14 cellular contexts compared by ENCODE assay signal in the genomic region with DNA sequence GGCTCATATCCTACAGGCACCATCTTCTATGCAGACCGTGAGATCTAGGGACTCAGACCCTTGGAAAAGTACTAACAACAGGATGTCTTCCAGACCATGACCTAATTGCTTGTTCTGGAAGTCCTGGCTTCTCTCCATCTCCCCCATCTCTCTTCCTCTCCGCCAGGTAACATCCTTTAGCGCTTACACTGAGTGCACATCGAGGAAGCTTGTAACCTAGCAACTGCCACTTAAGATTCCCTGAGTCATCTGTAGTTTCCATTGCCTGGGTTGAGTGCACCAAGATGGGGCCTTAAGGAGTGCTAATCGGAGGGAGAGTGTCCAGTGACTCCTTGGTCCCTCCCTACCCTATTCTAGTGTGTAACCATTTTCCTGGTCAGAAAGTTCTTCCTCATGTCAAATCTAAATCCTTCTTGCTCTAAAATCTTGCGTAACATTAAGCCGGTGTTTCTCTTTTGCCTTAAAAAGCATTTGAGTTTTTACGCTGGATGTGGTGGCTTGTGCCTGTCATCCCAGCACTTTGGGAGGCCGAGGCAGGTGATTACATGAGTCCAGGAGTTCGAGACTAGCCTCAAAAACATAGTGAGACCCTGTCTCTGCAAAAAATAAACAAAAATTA. TPM values are rescaled to one million over a fixed set of nuclear protein-coding genes. Genes with fewer than 3 reads are reported as not detected.
DNase-seq lines count a peak whose midpoint lies in the region; ATAC-seq and TF ChIP-seq lines count a peak whose summit lies in the region.
"Had no signal": no experiment of that assay in that cellular context is flagged by ENCODE, and none has a peak within 500 bp of the region (broad histone marks: within the 10 kb centered on the region; RNA-seq: fewer than 3 reads in every experiment).

No MANE protein-coding gene starts in this region.

- H4K20me1 ChIP-seq in PC-3 (ENCODE audit: low read length): no peaks in the 10 kb centered on the region

- no peaks in the 10 kb centered on the region for H3K9me3 Mint-ChIP-seq in natural killer cell treated with Interleukin-12 subunit alpha and Interleukin-12 subunit beta and Interleukin-15 and Interleukin-18, amount 100 ng/mL, for 72 hours
- no peaks in the 10 kb centered on the region for H3K9me3 Mint-ChIP-seq in natural killer cell

- no peaks in the 10 kb centered on the region for H3K36me3 Mint-ChIP-seq in natural killer cell treated with Interleukin-12 subunit alpha and Interleukin-12 subunit beta and Interleukin-15 and Interleukin-18, amount 100 ng/mL, for 72 hours
- H3K36me3 Mint-ChIP-seq in natural killer cell: no peaks in the 10 kb centered on the region

- H3K36me3 ChIP-seq in PC-3 (ENCODE audit: low read depth, low read length) (no peaks in the 10 kb centered on the region), uterus (no peaks in the 10 kb centered on the region), psoas muscle (ENCODE audit: insufficient read depth in 1 of 2, low read depth in 1 of 2) (no peaks in the 10 kb centered on the region)

- no TSS peak for BruUV-seq in PC-3 (replicated peaks; lab: Mats Ljungman, UMichigan)

- H3K9me2 ChIP-seq in PC-3 (replicated peaks; ENCODE audit: low read length): no peaks in the 10 kb centered on the region

- TF ChIP-seq POLR2A in uterus (IDR thresholded peaks at IDR 0.05): no peak

- peaks cover 22 to 36% of the 10 kb centered on the region in 2 donors for H3K27me3 Mint-ChIP-seq in natural killer cell treated with Interleukin-12 subunit alpha and Interleukin-12 subunit beta and Interleukin-15 and Interleukin-18, amount 100 ng/mL, for 72 hours
- H3K27me3 Mint-ChIP-seq in natural killer cell (ENCODE audit: low read depth in 2 of 2): peaks cover 36 to 38% of the 10 kb centered on the region in 2 donors

- H3K27ac Mint-ChIP-seq in natural killer cell treated with Interleukin-12 subunit alpha and Interleukin-12 subunit beta and Interleukin-15 and Interleukin-18, amount 100 ng/mL, for 72 hours: no peak overlapping the region
- no peak overlapping the region for H3K27ac Mint-ChIP-seq in natural killer cell

- no peak overlapping the region for H3K4me3 ChIP-seq in PC-3 (ENCODE audit: low read length)
- no peak overlapping the region for H3K4me3 ChIP-seq in uterus
- H3K4me3 ChIP-seq in psoas muscle: no peak overlapping the region

- no peaks in the 10 kb centered on the region for H3F3A ChIP-seq in PC-3 (ENCODE audit: low read length, unreplicated experiment)

- peaks cover 6 to 13% of the 10 kb centered on the region in 2 donors for H3K4me1 Mint-ChIP-seq in natural killer cell treated with Interleukin-12 subunit alpha and Interleukin-12 subunit beta and Interleukin-15 and Interleukin-18, amount 100 ng/mL, for 72 hours (ENCODE audit: low read depth in 2 of 2)
- H3K4me1 Mint-ChIP-seq in natural killer cell: peaks cover 4 to 17% of the 10 kb centered on the region in 2 donors

- H3K79me2 ChIP-seq in PC-3 (ENCODE audit: low read length): no peaks in the 10 kb centered on the region

- H3K9me3 ChIP-seq in PC-3 (ENCODE audit: low read length) (no peaks in the 10 kb centered on the region), uterus (no peaks in the 10 kb centered on the region), psoas muscle (no peaks in the 10 kb centered on the region)

- H3K27me3 ChIP-seq in PC-3 (ENCODE audit: low read length): peaks cover 10% of the 10 kb centered on the region
- peaks cover 0 to 12% of the 10 kb centered on the region in 2 donors for H3K27me3 ChIP-seq in uterus
- H3K27me3 ChIP-seq in psoas muscle (ENCODE audit: insufficient read depth in 3 of 3, low read length in 2 of 3): peaks cover 0 to 46% (median 14%) of the 10 kb centered on the region in 3 donors

- H3K27ac ChIP-seq in PC-3 (ENCODE audit: low read length) (no peak overlapping the region), uterus (no peak overlapping the region), psoas muscle (no peak overlapping the region)

- CTCF ChIA-PET in PC-3 (lab: Charles Lee): no interaction called here

- no peak for ATAC-seq in natural killer cell treated with Interleukin-12 subunit alpha and Interleukin-12 subunit beta and Interleukin-15 and Interleukin-18, amount 100 ng/mL, for 72 hours
- ATAC-seq in natural killer cell (no peak), PC-3 (peak; percentile 54; the same call in 1 of the 2 replicates), GM21576 (IDR thresholded peaks at IDR 0.05; ENCODE audit: unreplicated experiment) (no peak), GM18502 (IDR thresholded peaks at IDR 0.05; ENCODE audit: poor library complexity, unreplicated experiment) (no peak), psoas muscle (no peak)

- intact Hi-C loops in natural killer cell (cut with micrococcal nuclease): no loop called here
- intact Hi-C loops in PC-3 (cut with micrococcal nuclease): no loop called here
- intact Hi-C loops in uterus (cut with DNase I; ENCODE audit: low total_unique reads): loop anchor here (10.0 kb wide), 1 partner anchor 138 kb away; no protein-coding TSS in a partner anchor
- intact Hi-C loops in psoas muscle (cut with DNase I): loop anchor here in 1 of 2 donors (5.0 kb wide), 1 partner anchor 175 kb away; no protein-coding TSS in a partner anchor

- H3K9ac ChIP-seq in PC-3 (ENCODE audit: low read length): no peak overlapping the region

- POLR2A ChIA-PET in PC-3 (lab: Charles Lee; ENCODE audit: unreplicated experiment): no interaction called here

- peaks cover 6% of the 10 kb centered on the region; the same call in 1 of the 2 replicates for H3K4me1 ChIP-seq in PC-3 (ENCODE audit: insufficient read depth, low read length)
- peaks cover 0 to 12% of the 10 kb centered on the region in 2 donors for H3K4me1 ChIP-seq in uterus
- peaks cover 9% of the 10 kb centered on the region for H3K4me1 ChIP-seq in psoas muscle

- WGBS in psoas muscle, 3 donors: 82 to 85% (median 83%) methylated on average over 10 of the region's 10 CpGs

- no peak overlapping the region for H2AFZ ChIP-seq in PC-3 (ENCODE audit: low read length)

- H3K4me2 ChIP-seq in PC-3 (ENCODE audit: low read length): no peak overlapping the region

- TF ChIP-seq CTCF in natural killer cell (IDR thresholded peaks at IDR 0.05) (no peak), PC-3 (conservative IDR thresholded peaks at IDR 0.05; ENCODE audit: low read depth, low read length) (no peak), uterus (IDR thresholded peaks at IDR 0.05) (no peak), psoas muscle (IDR thresholded peaks at IDR 0.05) (no peak)

- H3K4me3 Mint-ChIP-seq in natural killer cell treated with Interleukin-12 subunit alpha and Interleukin-12 subunit beta and Interleukin-15 and Interleukin-18, amount 100 ng/mL, for 72 hours: no peak overlapping the region
- H3K4me3 Mint-ChIP-seq in natural killer cell: no peak overlapping the region

- DNase-seq in natural killer cell treated with Interleukin-12 subunit alpha and Interleukin-12 subunit beta and Interleukin-15 and Interleukin-18, amount 100 ng/mL, for 72 hours (ENCODE audit: low spot score): peak; percentile 15
- DNase-seq in natural killer cell (no peak), PC-3 (peak; percentile 48), glomerular visceral epithelial cell (ENCODE audit: extremely low spot score) (peak; percentile 85), uterus (no peak), psoas muscle (no peak)
- DNase-seq: activated CD4-positive, alpha-beta T cell treated with anti-CD3 and anti-CD28 coated beads, Interleukin-2, amount 50 U/mL, for 4 hours; anterior cingulate cortex; RPMI8226; T-helper 9 cell had no signal

RNA-seq across cellular contexts. Expression of gene KLHDC8A, which starts 9.7 kb away (rescaled TPM):
- total RNA-seq in natural killer cell treated with Interleukin-12 subunit alpha and Interleukin-12 subunit beta and Interleukin-15 and Interleukin-18, amount 100 ng/mL, for 72 hours: not detected
- total RNA-seq in natural killer cell (not detected), PC-3 (2014; rRNA removed) (not detected in 2 replicates), uterus (10 to 100 TPM in 1 of 4 donors, 1 to 10 TPM in 1, under 1 TPM in 1, not detected in 1; 0.88 to 14.1 (median 7.5) TPM), psoas muscle (not detected)
- polyA plus RNA-seq in psoas muscle: under 1 TPM; 0.01 to 0.24 (median 0.03) TPM
- total RNA-seq: dermis microvascular lymphatic vessel endothelial cell, ureter had no signal

RNA-seq across cellular contexts. Expression of gene NUAK2, which starts 25.5 kb away (rescaled TPM):
- 1 to 10 TPM; 1.0 to 2.5 TPM for total RNA-seq in natural killer cell treated with Interleukin-12 subunit alpha and Interleukin-12 subunit beta and Interleukin-15 and Interleukin-18, amount 100 ng/mL, for 72 hours
- total RNA-seq in natural killer cell: 10 to 100 TPM; 17.3 to 21.7 (median 21.5) TPM
- total RNA-seq in PC-3 (2014; rRNA removed): 3.8 and 4.8 TPM in 2 replicates
- total RNA-seq in uterus: 1 to 10 TPM in 2 of 4 donors, under 1 TPM in 1, not detected in 1; 0.73 to 2.0 (median 1.5) TPM
- total RNA-seq in psoas muscle: 1 to 10 TPM in 3 of 4 donors, under 1 TPM in 1; 0.55 to 1.3 (median 1.2) TPM
- polyA plus RNA-seq in psoas muscle: under 1 TPM; 0.20 to 0.48 (median 0.22) TPM

Comparison
In these comparisons a context has a peak if more than half of its experiments do, and no peak if none do; other contexts are left out.
1. DNase-seq: peak in natural killer cell treated with Interleukin-12 subunit alpha and Interleukin-12 subunit beta and Interleukin-15 and Interleukin-18, amount 100 ng/mL, for 72 hours (single experiment), PC-3 (single experiment) and glomerular visceral epithelial cell (single experiment); none in natural killer cell (single experiment), uterus (0 of 2) and psoas muscle (0 of 2).